22 cellular contexts compared by ENCODE assay signal in genomic region chr2:18544171-18544570, GRCh38. TPM values are rescaled to one million over a fixed set of nuclear protein-coding genes. Genes with fewer than 3 reads are reported as not detected.
DNase-seq lines count a peak whose midpoint lies in the region; ATAC-seq and TF ChIP-seq lines count a peak whose summit lies in the region.
"Had no signal": no experiment of that assay in that cellular context is flagged by ENCODE, and none has a peak within 500 bp of the region (broad histone marks: within the 10 kb centered on the region; RNA-seq: fewer than 3 reads in every experiment).

No MANE protein-coding gene starts in this region.

- H3K9me3 ChIP-seq in HAP-1 = no peaks in the 10 kb centered on the region
- H3K9me3 ChIP-seq: BE2C, Caco-2, SJCRH30 had no signal

- no peaks in the 10 kb centered on the region for H3K36me3 ChIP-seq in HAP-1 (replicated peaks)
- H3K36me3 ChIP-seq: BE2C, SJCRH30 had no signal

- no peaks in the 10 kb centered on the region for H3K4me1 ChIP-seq in HAP-1
- H3K4me1 ChIP-seq: BE2C, Caco-2, SJCRH30 had no signal

- no peaks in the 10 kb centered on the region for H3K27me3 ChIP-seq in HAP-1 (ENCODE audit: low read depth)
- H3K27me3 ChIP-seq: BE2C, SJCRH30 had no signal

- no peak overlapping the region for H3K4me3 ChIP-seq in HAP-1
- H3K4me3 ChIP-seq: SJCRH30 had no signal

- in situ Hi-C loops in HAP-1 (cut with MboI; ENCODE audit: low sequenced_read_pairs) = no loop called here

- peak; percentile 54 for DNase-seq in NCI-H510A treated with DMSO at 0.1 percent for 48 hours (lab: John Stamatoyannopoulos, UW)
- DNase-seq in NCI-H510A (lab: John Stamatoyannopoulos, UW) = no peak
- peak; percentile 20 for DNase-seq in LHCN-M2 (ENCODE audit: low read depth)
- DNase-seq in AML-193 (lab: John Stamatoyannopoulos, UW) = no peak
- DNase-seq in HAP-1 (ENCODE audit: low spot score in 2 of 2) = no peak
- DNase-seq in HK-2 (ENCODE audit: unreplicated experiment) = no peak
- DNase-seq in kidney glomerular epithelial cell (lab: John Stamatoyannopoulos, UW) = no peak
- DNase-seq: 8988T; BE2C; Caco-2; CD4-positive, CD25-positive, alpha-beta regulatory T cell; DMS153; H7; NCI-H1092 treated with DMSO at 0.1 percent for 48 hours; NCI-H2081; NCI-H2171 treated with DMSO at 0.1 percent for 48 hours; NCI-H446; NCI-H774; PC-3; SJCRH30 had no signal

- ATAC-seq in SK-N-SH treated with all-trans-retinoic acid at 6 μM for 48 hours = peak; percentile 60
- ATAC-seq: PC-3 had no signal

TF ChIP-seq in SK-N-SH treated with all-trans-retinoic acid at 6 μM for 48 hours, 23 proteins besides CTCF, POLR2A, EP300 and RAD21:
- no peak for TF ChIP-seq ARNTL (CRISPR knock-in tag; IDR thresholded peaks at IDR 0.05; ENCODE audit: borderline replicate concordance, low read depth)
- TF ChIP-seq ZNF70 (CRISPR knock-in tag; IDR thresholded peaks at IDR 0.05) = no peak
- TF ChIP-seq TCF4 (CRISPR knock-in tag; IDR thresholded peaks at IDR 0.05; ENCODE audit: borderline replicate concordance) = 0 out of 2 replicates have a peak, but pooled peaks have one; percentile 37
- no peak for TF ChIP-seq SNAI2 (CRISPR knock-in tag; IDR thresholded peaks at IDR 0.05)
- TF ChIP-seq ZNF565 (CRISPR knock-in tag; conservative IDR thresholded peaks at IDR 0.05; ENCODE audit: low read depth) = no peak
- no peak for TF ChIP-seq GLIS3 (CRISPR knock-in tag; IDR thresholded peaks at IDR 0.05)
- TF ChIP-seq ZC3H10 (CRISPR knock-in tag; IDR thresholded peaks at IDR 0.05) = no peak

RNA-seq across cellular contexts. Expression of gene RDH14, which starts 16.3 kb away (rescaled TPM):
- total RNA-seq in LHCN-M2 (2014; rRNA removed) = 45.4 and 47.1 TPM in 2 replicates
- polyA plus RNA-seq in LHCN-M2 (2012) = 14.7 TPM

RNA-seq across cellular contexts. Expression of gene NT5C1B, which starts 45.2 kb away (rescaled TPM):
- total RNA-seq in LHCN-M2 (2014; rRNA removed) = not detected in 2 replicates
- 0.29 TPM for polyA plus RNA-seq in LHCN-M2 (2012)
- total RNA-seq: Caco-2; CD4-positive, CD25-positive, alpha-beta regulatory T cell; H7; PC-3; SJCRH30 had no signal
- polyA plus RNA-seq: AG04450 had no signal

Comparison
In these comparisons a context has a peak if more than half of its experiments do, and no peak if none do; other contexts are left out.
1. DNase-seq: peak in NCI-H510A treated with DMSO at 0.1 percent for 48 hours (single experiment) and LHCN-M2 (single experiment); none in NCI-H510A (single experiment), AML-193 (0 of 2), HAP-1 (0 of 2), HK-2 (single experiment) and kidney glomerular epithelial cell (single experiment).